In the genomic region with DNA sequence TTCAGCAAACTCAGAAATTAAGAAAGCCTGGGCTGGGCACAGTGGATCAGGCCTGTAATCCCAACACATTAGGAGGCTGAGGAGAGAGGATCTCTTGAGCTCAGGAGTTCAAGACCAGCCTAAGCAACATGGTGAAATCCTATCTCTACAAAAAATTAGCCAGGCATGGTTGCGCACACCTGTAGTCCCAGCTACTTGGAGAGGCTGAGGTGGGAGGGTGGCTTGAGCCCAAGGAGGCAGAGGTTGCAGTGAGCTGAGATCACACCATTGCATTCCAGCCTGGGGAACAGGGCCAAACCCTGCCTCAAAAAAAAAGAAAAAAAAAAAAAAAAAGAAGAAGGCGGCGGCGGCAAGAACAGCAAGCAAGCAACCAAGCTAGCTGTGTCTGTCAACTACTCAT, we compare ENCODE assay signal across 18 cellular contexts. TPM values are rescaled to one million over a fixed set of nuclear protein-coding genes. Genes with fewer than 3 reads are reported as not detected.
DNase-seq lines count a peak whose midpoint lies in the region; ATAC-seq, FAIRE-seq and TF ChIP-seq lines count a peak whose summit lies in the region.
"Had no signal": no experiment of that assay in that cellular context is flagged by ENCODE, and none has a peak within 500 bp of the region (broad histone marks: within the 10 kb centered on the region; RNA-seq: fewer than 3 reads in every experiment).

No MANE protein-coding gene starts in this region.

- TF ChIP-seq CTCF in astrocyte (IDR thresholded peaks at IDR 0.05; ENCODE audit: insufficient read depth, low read depth, low read length) (no peak), endothelial cell (IDR thresholded peaks at IDR 0.05; ENCODE audit: unreplicated experiment) (no peak)

- H3K27me3 ChIP-seq in astrocyte (ENCODE audit: insufficient read depth, low read length) (no peaks in the 10 kb centered on the region), trophoblast cell (ENCODE audit: insufficient read depth, low read length) (no peaks in the 10 kb centered on the region)
- H3K27me3 ChIP-seq: BLaER1 had no signal

- no peak overlapping the region for H3K4me2 ChIP-seq in astrocyte (ENCODE audit: low read length)
- no peak overlapping the region for H3K4me2 ChIP-seq in trophoblast cell (ENCODE audit: low read length)
- H3K4me2 ChIP-seq: BLaER1 had no signal

- H3K27ac ChIP-seq in astrocyte (ENCODE audit: low read depth, low read length) (no peak overlapping the region), trophoblast cell (ENCODE audit: low read depth, low read length) (no peak overlapping the region)
- H3K27ac ChIP-seq: BLaER1 had no signal

- WGBS in trophoblast cell (ENCODE audit: extremely low coverage, insufficient coverage, insufficient read length), result no CpG with 5 or more reads among the region's 4 CpGs

- no peak for FAIRE-seq in astrocyte (lab: Jason Lieb, UNC)
- FAIRE-seq: GM12891, H1 had no signal

- DNase-seq in EH (ENCODE audit: low read depth) (peak; percentile 3), astrocyte (ENCODE audit: low read depth) (peak; percentile 16), islet precursor cell (peak; percentile 60), trophoblast cell (no peak), HUDEP-2 (lab: John Stamatoyannopoulos, UW; ENCODE audit: unreplicated experiment in 76 of 76) (no peak), endothelial cell (ENCODE audit: low spot score) (no peak), iPS-NIHi7 (ENCODE audit: extremely low spot score) (no peak)
- no peak for DNase-seq in stimulated activated effector memory CD8-positive, alpha-beta T cell treated with anti-CD3 and anti-CD28 coated beads, Interleukin-12 subunit alpha, Interleukin-12 subunit beta, amount 100 ng/mL, for 72 hours (ENCODE audit: low spot score in 2 of 2)
- DNase-seq: 8988T; AML-193; CD8-positive, alpha-beta memory T cell; DMS53; EL; HCEC 1CT; IMR-90 had no signal

- H3K4me1 ChIP-seq in astrocyte (ENCODE audit: insufficient read depth, low read length), result no peaks in the 10 kb centered on the region
- H3K4me1 ChIP-seq in trophoblast cell (ENCODE audit: control insufficient read depth in 1 of 2, insufficient read depth in 2 of 2, low read length in 2 of 2), result no peaks in the 10 kb centered on the region
- H3K4me1 ChIP-seq: BLaER1 had no signal

- H2BK12ac ChIP-seq in trophoblast cell (ENCODE audit: low read length), result no peak overlapping the region

- H3K14ac ChIP-seq in trophoblast cell (ENCODE audit: low read length), result no peak overlapping the region

- H3K9me3 ChIP-seq in astrocyte (ENCODE audit: insufficient read depth, low read depth, low read length) (no peaks in the 10 kb centered on the region), trophoblast cell (ENCODE audit: insufficient read depth, low read depth, low read length) (no peaks in the 10 kb centered on the region)
- H3K9me3 ChIP-seq: BLaER1 had no signal

- no peak overlapping the region for H3K4me3 ChIP-seq in astrocyte (ENCODE audit: insufficient read depth, low read depth, low read length)
- H3K4me3 ChIP-seq in trophoblast cell (ENCODE audit: low read depth, low read length), result no peak overlapping the region
- H3K4me3 ChIP-seq: BLaER1 had no signal

- no peak overlapping the region for H3K23ac ChIP-seq in trophoblast cell (ENCODE audit: low read length)

- H3K4me1 Mint-ChIP-seq in astrocyte (ENCODE audit: low read depth, unreplicated experiment), result no peaks in the 10 kb centered on the region
- no peaks in the 10 kb centered on the region for H3K4me1 Mint-ChIP-seq in stimulated activated effector memory CD8-positive, alpha-beta T cell treated with anti-CD3 and anti-CD28 coated beads, Interleukin-12 subunit alpha, Interleukin-12 subunit beta, amount 100 ng/mL, for 72 hours
- no peaks in the 10 kb centered on the region for H3K4me1 Mint-ChIP-seq in endothelial cell (ENCODE audit: unreplicated experiment)

- H4K12ac ChIP-seq in trophoblast cell (ENCODE audit: low read depth, low read length), result no peak overlapping the region

- H3K27me3 Mint-ChIP-seq in astrocyte (ENCODE audit: low read depth, unreplicated experiment) (no peaks in the 10 kb centered on the region), endothelial cell (ENCODE audit: unreplicated experiment) (no peaks in the 10 kb centered on the region)
- H3K27me3 Mint-ChIP-seq: CD8-positive, alpha-beta memory T cell had no signal

- H3K27ac Mint-ChIP-seq in astrocyte (ENCODE audit: unreplicated experiment) (no peak overlapping the region), endothelial cell (ENCODE audit: unreplicated experiment) (no peak overlapping the region)
- H3K27ac Mint-ChIP-seq in stimulated activated effector memory CD8-positive, alpha-beta T cell treated with anti-CD3 and anti-CD28 coated beads, Interleukin-12 subunit alpha, Interleukin-12 subunit beta, amount 100 ng/mL, for 72 hours, result no peak overlapping the region
- H3K27ac Mint-ChIP-seq: CD8-positive, alpha-beta memory T cell had no signal

- H4K8ac ChIP-seq in trophoblast cell (ENCODE audit: low read depth, low read length), result no peak overlapping the region

- H2AFZ ChIP-seq in astrocyte (ENCODE audit: low read depth, low read length) (no peak overlapping the region), trophoblast cell (ENCODE audit: insufficient read depth, low read length, poor library complexity) (no peak overlapping the region)

- ATAC-seq in stimulated activated effector memory CD8-positive, alpha-beta T cell treated with anti-CD3 and anti-CD28 coated beads, Interleukin-12 subunit alpha, Interleukin-12 subunit beta, amount 100 ng/mL, for 72 hours, result no peak

- no peaks in the 10 kb centered on the region for H3K79me1 ChIP-seq in trophoblast cell (ENCODE audit: low read length)

- H4K91ac ChIP-seq in trophoblast cell (ENCODE audit: low read depth, low read length), result no peak overlapping the region

- H3K4me3 Mint-ChIP-seq in astrocyte (ENCODE audit: unreplicated experiment) (no peak overlapping the region), endothelial cell (ENCODE audit: unreplicated experiment) (no peak overlapping the region)
- H3K4me3 Mint-ChIP-seq in stimulated activated effector memory CD8-positive, alpha-beta T cell treated with anti-CD3 and anti-CD28 coated beads, Interleukin-12 subunit alpha, Interleukin-12 subunit beta, amount 100 ng/mL, for 72 hours, result no peak overlapping the region
- H3K4me3 Mint-ChIP-seq: CD8-positive, alpha-beta memory T cell had no signal

- H3K9ac ChIP-seq in astrocyte (ENCODE audit: low read length), result no peak overlapping the region
- H3K9ac ChIP-seq in trophoblast cell (ENCODE audit: low read length), result no peak overlapping the region
- H3K9ac ChIP-seq: BLaER1 had no signal

- no peak overlapping the region for H3K18ac ChIP-seq in trophoblast cell (ENCODE audit: low read length)

- H2AK5ac ChIP-seq in trophoblast cell (ENCODE audit: low read length), result no peak overlapping the region

- H3K9me3 Mint-ChIP-seq in astrocyte (ENCODE audit: unreplicated experiment) (no peaks in the 10 kb centered on the region), endothelial cell (ENCODE audit: unreplicated experiment) (no peaks in the 10 kb centered on the region)
- H3K9me3 Mint-ChIP-seq in stimulated activated effector memory CD8-positive, alpha-beta T cell treated with anti-CD3 and anti-CD28 coated beads, Interleukin-12 subunit alpha, Interleukin-12 subunit beta, amount 100 ng/mL, for 72 hours, result no peaks in the 10 kb centered on the region
- H3K9me3 Mint-ChIP-seq: CD8-positive, alpha-beta memory T cell had no signal

- no peak overlapping the region for H2BK120ac ChIP-seq in trophoblast cell (ENCODE audit: insufficient read depth, low read length, poor library complexity)

- peaks cover 5% of the 10 kb centered on the region for H3K36me3 Mint-ChIP-seq in astrocyte (ENCODE audit: low read depth, unreplicated experiment)
- H3K36me3 Mint-ChIP-seq in stimulated activated effector memory CD8-positive, alpha-beta T cell treated with anti-CD3 and anti-CD28 coated beads, Interleukin-12 subunit alpha, Interleukin-12 subunit beta, amount 100 ng/mL, for 72 hours, result no peaks in the 10 kb centered on the region
- peaks cover 7% of the 10 kb centered on the region for H3K36me3 Mint-ChIP-seq in endothelial cell (ENCODE audit: low read depth, unreplicated experiment)

- peaks cover 51% of the 10 kb centered on the region for H4K20me1 ChIP-seq in astrocyte (ENCODE audit: insufficient read depth, low read length)

- H3K79me2 ChIP-seq in astrocyte (ENCODE audit: insufficient read depth, low read length), result peaks cover 85% of the 10 kb centered on the region
- H3K79me2 ChIP-seq in trophoblast cell (ENCODE audit: control insufficient read depth, insufficient read depth, low read length, poor library complexity), result peaks cover 2% of the 10 kb centered on the region

- no peak overlapping the region for H2BK5ac ChIP-seq in trophoblast cell (ENCODE audit: low read depth, low read length, poor library complexity)

- H3K4ac ChIP-seq in trophoblast cell (ENCODE audit: low read depth, low read length), result peak overlapping the region; percentile 4

- peaks cover 9% of the 10 kb centered on the region for H3K36me3 ChIP-seq in astrocyte (ENCODE audit: insufficient read depth, low read length)
- peaks cover 0 to 3% of the 10 kb centered on the region in 2 experiments for H3K36me3 ChIP-seq in trophoblast cell (ENCODE audit: control insufficient read depth in 1 of 2, insufficient read depth in 2 of 2, low read length in 2 of 2)

RNA-seq across cellular contexts. Expression of a gene that starts 26.7 kb away (rescaled TPM):
- 96.2 and 105 TPM in 2 replicates for total RNA-seq in astrocyte
- polyA plus RNA-seq in trophoblast cell (2013), result 66.3 and 69.3 TPM in 2 replicates
- 73.0 TPM for total RNA-seq in endothelial cell (ENCODE audit: unreplicated experiment)

Comparison
In these comparisons a context has a peak if more than half of its experiments do, and no peak if none do; other contexts are left out.
1. DNase-seq: peak in EH (single experiment), astrocyte (single experiment) and islet precursor cell (single experiment); none in trophoblast cell (0 of 2), HUDEP-2 (0 of 76), stimulated activated effector memory CD8-positive, alpha-beta T cell treated with anti-CD3 and anti-CD28 coated beads, Interleukin-12 subunit alpha, Interleukin-12 subunit beta, amount 100 ng/mL, for 72 hours (0 of 2), endothelial cell (single experiment) and iPS-NIHi7 (single experiment).